18 cellular contexts compared by ENCODE assay signal in the genomic region with DNA sequence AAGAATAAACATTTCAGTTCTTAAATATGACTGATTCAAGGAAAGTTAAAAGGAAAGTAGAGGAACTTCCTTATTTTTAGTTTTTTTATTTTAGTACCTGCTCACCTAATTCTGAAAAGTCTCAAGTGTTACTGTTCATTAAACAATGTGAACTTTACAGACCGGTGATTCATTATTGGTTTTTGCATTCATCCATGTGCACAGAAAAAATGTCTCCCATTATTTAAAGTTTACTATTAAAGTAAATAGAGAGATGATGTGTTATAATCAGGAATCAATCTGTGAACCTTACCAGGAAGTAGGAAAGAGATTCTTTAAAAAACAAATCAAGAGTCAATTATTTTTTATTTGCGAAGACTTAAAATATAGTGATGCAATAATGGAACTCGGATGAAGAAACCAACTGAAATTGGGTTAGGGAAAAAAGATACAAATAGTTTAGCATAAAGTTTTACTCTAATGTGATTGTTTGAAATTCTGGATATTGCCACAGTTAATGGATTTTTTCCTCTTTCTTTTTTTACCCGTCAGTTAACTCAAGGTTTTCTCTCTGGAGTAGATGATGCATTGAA.
"Had no signal": no experiment of that assay in that cellular context is flagged by ENCODE, and none has a peak within 500 bp of the region (broad histone marks: within the 10 kb centered on the region; RNA-seq: fewer than 3 reads in every experiment).

No MANE protein-coding gene starts in this region.

- H3K4me1 ChIP-seq: colonic mucosa, esophagus squamous epithelium had no signal

- H3K9me3 ChIP-seq: colonic mucosa, esophagus squamous epithelium, gastroesophageal sphincter, pancreas, stomach, thoracic aorta, transverse colon had no signal

- H3K27me3 ChIP-seq: colonic mucosa, esophagus squamous epithelium, gastroesophageal sphincter, pancreas, stomach, transverse colon had no signal

- H3K27ac ChIP-seq: colonic mucosa, esophagus squamous epithelium, gastroesophageal sphincter, pancreas, thoracic aorta, transverse colon had no signal

- H3K4me3 ChIP-seq: colonic mucosa, esophagus squamous epithelium, gastroesophageal sphincter, pancreas, stomach, thoracic aorta, transverse colon had no signal

- ATAC-seq: gastroesophageal sphincter, sciatic nerve had no signal

- H3K36me3 ChIP-seq: colonic mucosa, esophagus squamous epithelium, pancreas, thoracic aorta, transverse colon had no signal

- DNase-seq: colonic mucosa; dermis blood vessel endothelial cell; esophagus squamous epithelium; foreskin fibroblast; immature natural killer cell; mesendoderm; naive B cell; occipital lobe; pancreas; retina; stimulated activated CD4-positive, alpha-beta T cell treated with anti-CD3 and anti-CD28 coated beads, Interleukin-2, amount 100 ng/mL, for 24 hours; stimulated activated naive CD4-positive, alpha-beta T cell; stomach; substantia nigra; transverse colon had no signal
